Comparison of ENCODE assay signal across 11 cellular contexts in the genomic region with DNA sequence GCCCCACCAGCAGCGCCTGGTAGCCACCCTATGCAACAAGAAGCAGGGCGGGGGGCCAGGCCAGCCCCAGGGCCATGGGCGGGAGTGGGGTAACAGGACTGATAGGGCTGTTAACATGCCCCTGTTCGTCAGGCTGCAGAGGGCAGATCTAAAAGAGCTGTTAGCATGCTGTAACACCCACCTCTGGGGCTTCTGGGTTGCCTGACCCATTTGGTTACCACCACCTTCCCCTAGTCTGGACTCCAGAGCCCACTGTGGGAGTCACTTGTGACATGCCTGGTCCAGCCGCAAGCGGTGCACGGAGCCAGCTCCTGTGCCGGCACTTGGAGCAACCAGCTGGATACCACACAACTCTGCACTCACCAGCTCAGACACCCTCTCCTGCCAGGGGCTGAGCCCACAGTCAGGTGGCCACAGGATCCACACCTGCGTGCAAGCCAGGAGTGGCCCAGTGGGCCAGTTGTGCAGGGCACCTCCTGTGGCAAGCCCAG. TPM values are rescaled to one million over a fixed set of nuclear protein-coding genes. Genes with fewer than 3 reads are reported as not detected.
A peak's percentile ranks its signal among the peaks of the same experiment; 100 is the strongest.
DNase-seq lines count a peak whose midpoint lies in the region; ATAC-seq, FAIRE-seq and TF ChIP-seq lines count a peak whose summit lies in the region.
"Had no signal": no experiment of that assay in that cellular context is flagged by ENCODE, and none has a peak within 500 bp of the region (broad histone marks: within the 10 kb centered on the region; RNA-seq: fewer than 3 reads in every experiment).

No MANE protein-coding gene starts in this region.

- H3K4me3 ChIP-seq in CD4-positive, CD25-positive, alpha-beta regulatory T cell (ENCODE audit: low read depth, low read length): no peak overlapping the region
- no peak overlapping the region for H3K4me3 ChIP-seq in HCT116 (replicated peaks in 1 of 2; ENCODE audit: low read depth in 1 of 2, low read length in 2 of 2)
- H3K4me3 ChIP-seq: Peyer's patch had no signal

- peak overlapping the region; percentile 85 for H3K4me2 ChIP-seq in HCT116 (ENCODE audit: low read length)

- no peaks in the 10 kb centered on the region for H3K27me3 ChIP-seq in CD4-positive, CD25-positive, alpha-beta regulatory T cell (ENCODE audit: control insufficient read depth, insufficient read depth, low read length)
- H3K27me3 ChIP-seq in HCT116 (ENCODE audit: insufficient read depth, low read length): no peaks in the 10 kb centered on the region
- H3K27me3 ChIP-seq: Peyer's patch had no signal

- no peaks in the 10 kb centered on the region for H3K9me3 ChIP-seq in CD4-positive, CD25-positive, alpha-beta regulatory T cell (ENCODE audit: control insufficient read depth in 2 of 2, low read length in 2 of 2)
- H3K9me3 ChIP-seq in HCT116 (ENCODE audit: control insufficient read depth in 1 of 2, insufficient read depth in 1 of 2, low read depth in 1 of 2, low read length in 2 of 2): no peaks in the 10 kb centered on the region
- H3K9me3 ChIP-seq: Peyer's patch had no signal

- no peaks in the 10 kb centered on the region for H3K36me3 ChIP-seq in CD4-positive, CD25-positive, alpha-beta regulatory T cell (ENCODE audit: control insufficient read depth, insufficient read depth, low read length)
- H3K36me3 ChIP-seq in HCT116 (ENCODE audit: control insufficient read depth in 1 of 2, insufficient read depth in 2 of 2, low read length in 2 of 2): peaks cover 0 to 8% of the 10 kb centered on the region in 2 experiments; a peak in 1 of 4 replicates

- H3K4me3 Mint-ChIP-seq in CD4-positive, CD25-positive, alpha-beta regulatory T cell: peak overlapping the region in 1 of 4 donors; percentile 91
- peak overlapping the region; percentile 88 for H3K4me3 Mint-ChIP-seq in activated naive CD8-positive, alpha-beta T cell treated with anti-CD3 and anti-CD28 coated beads for 36 hours
- peak overlapping the region; percentile 65 to 95 (median 91) for H3K4me3 Mint-ChIP-seq in nephron
- H3K4me3 Mint-ChIP-seq: CD14-positive monocyte had no signal

- peaks cover 10% of the 10 kb centered on the region for H3K36me3 Mint-ChIP-seq in CD4-positive, CD25-positive, alpha-beta regulatory T cell
- peaks cover 69% of the 10 kb centered on the region for H3K36me3 Mint-ChIP-seq in activated naive CD8-positive, alpha-beta T cell treated with anti-CD3 and anti-CD28 coated beads for 36 hours
- peaks cover 23% of the 10 kb centered on the region for H3K36me3 Mint-ChIP-seq in nephron (ENCODE audit: low read depth)

- TF ChIP-seq CTCF in HCT116 (IDR thresholded peaks at IDR 0.05 in 2 of 3, conservative IDR thresholded peaks at IDR 0.05 in 1 of 3; ENCODE audit: borderline replicate concordance in 1 of 3, insufficient read depth in 1 of 3, low read depth in 2 of 3, low read length in 2 of 3) (no peak), nephron (IDR thresholded peaks at IDR 0.05; ENCODE audit: unreplicated experiment in 3 of 3) (no peak)

- H3K27ac Mint-ChIP-seq in CD4-positive, CD25-positive, alpha-beta regulatory T cell: peak overlapping the region in 2 of 3 donors; percentile 32 to 91
- peak overlapping the region; percentile 97 for H3K27ac Mint-ChIP-seq in activated naive CD8-positive, alpha-beta T cell treated with anti-CD3 and anti-CD28 coated beads for 36 hours
- peak overlapping the region in 2 of 3 experiments; percentile 57 to 95 for H3K27ac Mint-ChIP-seq in nephron

- no peak for TF ChIP-seq POLR2A in HCT116 (IDR thresholded peaks at IDR 0.05; ENCODE audit: borderline replicate concordance, extremely low read depth, insufficient read depth, insufficient read length)

- TF ChIP-seq RAD21 in HCT116 (IDR thresholded peaks at IDR 0.05; ENCODE audit: low read depth): no peak

- POLR2A ChIA-PET in HCT116 (lab: Charles Lee): no interaction called here

- no peak for DNase-seq in CD4-positive, CD25-positive, alpha-beta regulatory T cell
- no peak for DNase-seq in HCT116 (ENCODE audit: low read depth, low spot score)
- no peak for DNase-seq in activated naive CD8-positive, alpha-beta T cell treated with anti-CD3 and anti-CD28 coated beads for 36 hours
- no peak for DNase-seq in NCI-H345 (lab: John Stamatoyannopoulos, UW)
- no peak for DNase-seq in HTR-8/SVneo (ENCODE audit: insufficient read length, low spot score)

- BruUV-seq in HCT116 (replicated peaks; lab: Mats Ljungman, UMichigan): no TSS peak

- H4K20me1 ChIP-seq in HCT116 (ENCODE audit: insufficient read depth): no peaks in the 10 kb centered on the region

- H3K9ac ChIP-seq in HCT116 (ENCODE audit: low read length): no peak overlapping the region

- CTCF ChIA-PET in HCT116 (lab: Charles Lee): interaction anchor here (3.3 kb wide), 1 partner anchor 16 kb away, joined by 8 read pairs; no protein-coding TSS in a partner anchor

- H3K79me2 ChIP-seq in HCT116 (ENCODE audit: insufficient read depth, low read length): peaks cover 84% of the 10 kb centered on the region

- H2AFZ ChIP-seq in HCT116 (ENCODE audit: low read depth, low read length, poor library complexity, severe bottlenecking): no peak overlapping the region

- intact Hi-C loops in HCT116 (cut with micrococcal nuclease): no loop called here

- no peaks in the 10 kb centered on the region for H3K9me2 ChIP-seq in HCT116 (ENCODE audit: insufficient read depth)

- no peaks in the 10 kb centered on the region for H3K27me3 Mint-ChIP-seq in CD4-positive, CD25-positive, alpha-beta regulatory T cell
- no peaks in the 10 kb centered on the region for H3K27me3 Mint-ChIP-seq in activated naive CD8-positive, alpha-beta T cell treated with anti-CD3 and anti-CD28 coated beads for 36 hours
- no peaks in the 10 kb centered on the region for H3K27me3 Mint-ChIP-seq in nephron (ENCODE audit: low read depth)

- no peak for FAIRE-seq in HTR-8/SVneo (lab: Jason Lieb, UNC)
- FAIRE-seq: GM19239 had no signal

- peaks cover 24 to 34% (median 30%) of the 10 kb centered on the region in 4 donors for H3K4me1 Mint-ChIP-seq in CD4-positive, CD25-positive, alpha-beta regulatory T cell
- H3K4me1 Mint-ChIP-seq in activated naive CD8-positive, alpha-beta T cell treated with anti-CD3 and anti-CD28 coated beads for 36 hours: peaks cover 32% of the 10 kb centered on the region
- H3K4me1 Mint-ChIP-seq in nephron: peaks cover 35% of the 10 kb centered on the region

- RAD21 ChIA-PET in HCT116 (lab: Charles Lee; ENCODE audit: low non-redundant PET in 1 of 2, low total read pairs in 2 of 2, uncharacterized antibody in 2 of 2, unreplicated experiment in 2 of 2): no interaction called here

- ATAC-seq in CD4-positive, CD25-positive, alpha-beta regulatory T cell (ENCODE audit: low read depth in 2 of 2): no peak
- ATAC-seq in HCT116: no peak
- ATAC-seq in GM18511 (IDR thresholded peaks at IDR 0.05; ENCODE audit: unreplicated experiment): no peak
- ATAC-seq in HG03159 (IDR thresholded peaks at IDR 0.05; ENCODE audit: unreplicated experiment): no peak

- H3K27ac ChIP-seq in CD4-positive, CD25-positive, alpha-beta regulatory T cell (ENCODE audit: insufficient read depth, low read length, poor library complexity, severe bottlenecking): no peak overlapping the region
- no peak overlapping the region for H3K27ac ChIP-seq in HCT116 (ENCODE audit: low read depth, low read length)
- H3K27ac ChIP-seq: Peyer's patch had no signal

- H3K9me3 Mint-ChIP-seq in CD4-positive, CD25-positive, alpha-beta regulatory T cell: peaks cover 0 to 5% (median 0%) of the 10 kb centered on the region in 7 donors
- H3K9me3 Mint-ChIP-seq in activated naive CD8-positive, alpha-beta T cell treated with anti-CD3 and anti-CD28 coated beads for 36 hours: peaks cover 5% of the 10 kb centered on the region
- peaks cover 8% of the 10 kb centered on the region for H3K9me3 Mint-ChIP-seq in nephron

- H3K4me1 ChIP-seq in CD4-positive, CD25-positive, alpha-beta regulatory T cell (ENCODE audit: control insufficient read depth, insufficient read depth, low read length, poor library complexity, severe bottlenecking): peaks cover 25% of the 10 kb centered on the region
- peaks cover 9 to 45% of the 10 kb centered on the region in 2 experiments; a peak in 3 of 4 replicates for H3K4me1 ChIP-seq in HCT116 (ENCODE audit: control insufficient read depth in 1 of 2, insufficient read depth in 2 of 2, low read length in 2 of 2)

TF ChIP-seq in HCT116, 20 proteins besides CTCF, POLR2A, EP300 and RAD21 (continues in another document):
- TF ChIP-seq ZNF274 (IDR thresholded peaks at IDR 0.05; ENCODE audit: low read depth, low read length) (no peak), JUND (IDR thresholded peaks at IDR 0.05) (no peak), CEBPB (IDR thresholded peaks at IDR 0.05; ENCODE audit: low read depth) (no peak), ZFX (IDR thresholded peaks at IDR 0.05) (no peak), SP1 (IDR thresholded peaks at IDR 0.05; ENCODE audit: low read depth) (no peak), SIN3A (IDR thresholded peaks at IDR 0.05; ENCODE audit: low read depth) (no peak)
- TF ChIP-seq, protein P1, sequence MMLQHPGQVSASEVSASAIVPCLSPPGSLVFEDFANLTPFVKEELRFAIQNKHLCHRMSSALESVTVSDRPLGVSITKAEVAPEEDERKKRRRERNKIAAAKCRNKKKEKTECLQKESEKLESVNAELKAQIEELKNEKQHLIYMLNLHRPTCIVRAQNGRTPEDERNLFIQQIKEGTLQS (IDR thresholded peaks at IDR 0.05): no peak

RNA-seq across cellular contexts. Expression of a gene that starts 2.1 kb away (rescaled TPM):
- 19.7 TPM for total RNA-seq in CD4-positive, CD25-positive, alpha-beta regulatory T cell
- 10 to 100 TPM; 12.6 to 27.3 (median 19.9) TPM for polyA plus RNA-seq in CD4-positive, CD25-positive, alpha-beta regulatory T cell
- total RNA-seq in HCT116 (2021; ENCODE audit: unreplicated experiment): 34.4 TPM
- 4.7 and 7.4 TPM in 2 replicates for polyA plus RNA-seq in HCT116 (2012)
- total RNA-seq in activated naive CD8-positive, alpha-beta T cell treated with anti-CD3 and anti-CD28 coated beads for 36 hours: 10 to 100 TPM; 49.4 to 52.7 TPM

RNA-seq across cellular contexts. Expression of a gene that starts 2.3 kb away (rescaled TPM):
- total RNA-seq in CD4-positive, CD25-positive, alpha-beta regulatory T cell: 18.4 TPM
- 10 to 100 TPM; 10.3 to 16.0 (median 12.3) TPM for polyA plus RNA-seq in CD4-positive, CD25-positive, alpha-beta regulatory T cell
- total RNA-seq in HCT116 (2021; ENCODE audit: unreplicated experiment): 17.7 TPM
- 3.1 and 4.8 TPM in 2 replicates for polyA plus RNA-seq in HCT116 (2012)
- total RNA-seq in activated naive CD8-positive, alpha-beta T cell treated with anti-CD3 and anti-CD28 coated beads for 36 hours: 10 to 100 TPM; 18.8 to 18.9 TPM
